ENCODE assay signal across 2 cellular contexts in the genomic region with DNA sequence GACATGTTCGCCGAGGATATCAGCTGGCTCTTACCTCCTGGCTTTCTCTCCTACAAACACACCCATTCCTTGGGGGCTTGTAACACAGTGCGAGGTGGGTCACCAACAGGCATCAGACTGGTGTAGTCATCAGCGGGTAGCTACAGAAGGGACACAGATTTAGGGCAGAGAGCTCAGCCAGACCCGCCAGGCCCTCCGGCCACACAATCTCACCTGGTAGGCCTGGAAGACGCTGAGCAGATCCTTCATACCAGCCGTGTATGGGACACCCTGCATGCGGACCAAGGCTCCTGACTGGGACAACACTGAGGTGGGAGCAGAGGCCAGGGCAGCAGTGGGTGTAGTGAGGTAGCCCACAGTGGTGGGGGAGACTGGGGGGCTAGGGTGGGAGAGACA.
TF ChIP-seq lines count a peak whose summit lies in the region.

No MANE protein-coding gene starts in this region.

TF ChIP-seq in K562, 482 proteins besides CTCF, POLR2A, EP300 and RAD21:
- TF ChIP-seq POLR2G (IDR thresholded peaks at IDR 0.05; ENCODE audit: low read depth, low read length) (0 out of 2 replicates have a peak, but pooled peaks have one; percentile 3), RBM25 (IDR thresholded peaks at IDR 0.05; ENCODE audit: low read depth, low read length, severe bottlenecking) (no peak)
TF ChIP-seq in K562: peak in this region for 1.

TF ChIP-seq in HEK293T, 16 proteins besides CTCF, POLR2A, EP300 and RAD21:
- TF ChIP-seq ELF4 (IDR thresholded peaks at IDR 0.05) (no peak), ZNF384 (IDR thresholded peaks at IDR 0.05) (no peak), ARNT (IDR thresholded peaks at IDR 0.05) (no peak), FOXK2 (IDR thresholded peaks at IDR 0.05) (no peak), L3MBTL2 (conservative IDR thresholded peaks at IDR 0.05) (no peak), SUZ12 (IDR thresholded peaks at IDR 0.05) (no peak), SP1 (IDR thresholded peaks at IDR 0.05) (no peak), BHLHE40 (IDR thresholded peaks at IDR 0.05; ENCODE audit: borderline replicate concordance) (no peak), FOXA1 (IDR thresholded peaks at IDR 0.05) (no peak), NFRKB (IDR thresholded peaks at IDR 0.05) (no peak), LEF1 (IDR thresholded peaks at IDR 0.05; ENCODE audit: borderline replicate concordance) (no peak), HDGF (IDR thresholded peaks at IDR 0.05; ENCODE audit: borderline replicate concordance) (no peak), CTBP1 (IDR thresholded peaks at IDR 0.05; ENCODE audit: borderline replicate concordance) (no peak), TARDBP (IDR thresholded peaks at IDR 0.05) (no peak), FOXM1 (IDR thresholded peaks at IDR 0.05; ENCODE audit: borderline replicate concordance) (no peak)
- TF ChIP-seq, protein P1, sequence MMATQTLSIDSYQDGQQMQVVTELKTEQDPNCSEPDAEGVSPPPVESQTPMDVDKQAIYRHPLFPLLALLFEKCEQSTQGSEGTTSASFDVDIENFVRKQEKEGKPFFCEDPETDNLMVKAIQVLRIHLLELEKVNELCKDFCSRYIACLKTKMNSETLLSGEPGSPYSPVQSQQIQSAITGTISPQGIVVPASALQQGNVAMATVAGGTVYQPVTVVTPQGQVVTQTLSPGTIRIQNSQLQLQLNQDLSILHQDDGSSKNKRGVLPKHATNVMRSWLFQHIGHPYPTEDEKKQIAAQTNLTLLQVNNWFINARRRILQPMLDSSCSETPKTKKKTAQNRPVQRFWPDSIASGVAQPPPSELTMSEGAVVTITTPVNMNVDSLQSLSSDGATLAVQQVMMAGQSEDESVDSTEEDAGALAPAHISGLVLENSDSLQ (IDR thresholded peaks at IDR 0.05): no peak
